Comparison of ENCODE assay signal across 20 cellular contexts in genomic region chr4:124768596-124768995, GRCh38.
"Had no signal": no experiment of that assay in that cellular context is flagged by ENCODE, and none has a peak within 500 bp of the region (broad histone marks: within the 10 kb centered on the region; RNA-seq: fewer than 3 reads in every experiment).

No MANE protein-coding gene starts in this region.

- H3K36me3 ChIP-seq: esophagus muscularis mucosa, gastroesophageal sphincter, left ventricle myocardium inferior, lower lobe of right lung, neural progenitor cell, ovary, right atrium auricular region, sigmoid colon had no signal

- H3K4me3 Mint-ChIP-seq: natural killer cell treated with Interleukin-12 subunit alpha and Interleukin-12 subunit beta and Interleukin-15 and Interleukin-18, amount 100 ng/mL, for 72 hours; neural progenitor cell had no signal

- DNase-seq: effector memory CD4-positive, alpha-beta T cell; glutamatergic neuron; left cardiac atrium; left ventricle myocardium inferior; lower lobe of right lung; mesenchymal stem cell; midbrain; nucleus accumbens; ovary; sigmoid colon; stimulated activated CD4-positive, alpha-beta T cell treated with anti-CD3 and anti-CD28 coated beads, Interleukin-2, amount 100 ng/mL, for 48 hours; stimulated activated naive CD4-positive, alpha-beta T cell treated with Interleukin-2 at 50 U/mL for 16 hours; trophoblast cell had no signal

- H3K4me2 ChIP-seq: neural progenitor cell, smooth muscle cell had no signal

- H3K4me1 Mint-ChIP-seq: neural progenitor cell had no signal

- H3K36me3 Mint-ChIP-seq: natural killer cell treated with Interleukin-12 subunit alpha and Interleukin-12 subunit beta and Interleukin-15 and Interleukin-18, amount 100 ng/mL, for 72 hours; neural progenitor cell had no signal

- H2AFZ ChIP-seq: neural progenitor cell had no signal

- ATAC-seq: gastroesophageal sphincter; left cardiac atrium; lower lobe of right lung; natural killer cell treated with Interleukin-12 subunit alpha and Interleukin-12 subunit beta and Interleukin-15 and Interleukin-18, amount 100 ng/mL, for 72 hours had no signal

- H3K4me3 ChIP-seq: esophagus muscularis mucosa, gastroesophageal sphincter, left ventricle myocardium inferior, lower lobe of right lung, neural progenitor cell, ovary, right atrium auricular region, sigmoid colon, smooth muscle cell had no signal

- H3K27me3 Mint-ChIP-seq: natural killer cell treated with Interleukin-12 subunit alpha and Interleukin-12 subunit beta and Interleukin-15 and Interleukin-18, amount 100 ng/mL, for 72 hours had no signal

- H3K9me3 ChIP-seq: esophagus muscularis mucosa, gastroesophageal sphincter, lower lobe of right lung, right atrium auricular region, sigmoid colon had no signal

- H3K27me3 ChIP-seq: esophagus muscularis mucosa, gastroesophageal sphincter, neural progenitor cell, ovary, right atrium auricular region, sigmoid colon had no signal

- H3K4me1 ChIP-seq: esophagus muscularis mucosa, gastroesophageal sphincter, left ventricle myocardium inferior, lower lobe of right lung, neural progenitor cell, right atrium auricular region had no signal

- H3K27ac Mint-ChIP-seq: natural killer cell treated with Interleukin-12 subunit alpha and Interleukin-12 subunit beta and Interleukin-15 and Interleukin-18, amount 100 ng/mL, for 72 hours; neural progenitor cell had no signal

- H3K27ac ChIP-seq: epithelial cell of prostate, esophagus muscularis mucosa, gastroesophageal sphincter, left ventricle myocardium inferior, lower lobe of right lung, neural progenitor cell, ovary, right atrium auricular region had no signal

- H3K9ac ChIP-seq: neural progenitor cell had no signal
